ENCODE assay signal across 31 cellular contexts in the genomic region with DNA sequence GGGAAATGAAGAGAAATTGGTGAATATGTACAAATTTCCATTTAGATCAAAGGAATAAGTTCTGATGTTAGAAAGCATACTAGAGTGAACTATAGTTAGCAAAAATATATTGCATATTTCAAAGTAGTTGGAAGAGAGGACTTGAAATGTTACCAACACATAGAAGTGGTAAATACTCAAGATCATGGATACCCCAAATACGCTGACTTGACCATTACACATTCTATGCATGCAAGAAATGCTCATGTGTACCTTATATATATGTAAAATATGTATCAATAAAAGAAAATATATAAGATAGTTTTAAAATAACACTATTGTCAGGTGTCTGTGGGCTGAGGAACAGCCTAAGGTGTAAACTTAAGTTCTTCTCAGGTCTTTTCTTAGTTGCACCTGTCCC. TPM values are rescaled to one million over a fixed set of nuclear protein-coding genes. Genes with fewer than 3 reads are reported as not detected.
"Had no signal": no experiment of that assay in that cellular context is flagged by ENCODE, and none has a peak within 500 bp of the region (broad histone marks: within the 10 kb centered on the region; RNA-seq: fewer than 3 reads in every experiment).

No MANE protein-coding gene starts in this region.

- H3K4me3 Mint-ChIP-seq: activated CD4-positive, alpha-beta memory T cell treated with anti-CD3 and anti-CD28 coated beads, Interleukin-2, amount 10 ng/mL, durations not matched to agents 7 days and 5 days; activated CD4-positive, alpha-beta T cell treated with anti-CD3 and anti-CD28 coated beads, Interleukin-2, amount 10 ng/mL, durations not matched to agents 7 days and 5 days; activated naive CD4-positive, alpha-beta T cell treated with anti-CD3 and anti-CD28 coated beads, Interleukin-2, amount 50 U/mL, for 24 hours; activated naive CD8-positive, alpha-beta T cell treated with anti-CD3 and anti-CD28 coated beads for 36 hours; activated naive CD8-positive, alpha-beta T cell treated with anti-CD3 and anti-CD28 coated beads, Interleukin-2, amount 50 U/mL, for 24 hours; activated T-cell treated with anti-CD3 and anti-CD28 coated beads, Interleukin-2, amount 50 U/mL, for 24 hours; activated T-cell treated with anti-CD3 and anti-CD28 coated beads, Interleukin-2, amount 50 U/mL, for 72 hours; brain; WTC11 had no signal

- DNase-seq: activated CD4-positive, alpha-beta memory T cell treated with anti-CD3 and anti-CD28 coated beads, Interleukin-2, amount 10 ng/mL, durations not matched to agents 7 days and 5 days; activated CD4-positive, alpha-beta T cell treated with anti-CD3 and anti-CD28 coated beads for 1 hour; activated CD4-positive, alpha-beta T cell treated with anti-CD3 and anti-CD28 coated beads for 4 hours; activated CD4-positive, alpha-beta T cell treated with anti-CD3 and anti-CD28 coated beads, Interleukin-2, amount 10 ng/mL, durations not matched to agents 7 days and 5 days; activated CD4-positive, alpha-beta T cell treated with anti-CD3 and anti-CD28 coated beads, Interleukin-2, amount 50 U/mL, for 4 hours; activated CD8-positive, alpha-beta memory T cell treated with anti-CD3 and anti-CD28 coated beads, Interleukin-2, amount 50 U/mL, for 48 hours; activated effector memory CD4-positive, alpha-beta T cell treated with Interleukin-2 at 50 U/mL for 16 hours; activated gamma-delta T cell treated with Interleukin-2 at 50 U/mL for 16 hours; activated naive CD4-positive, alpha-beta T cell treated with Interleukin-2 at 50 U/mL for 16 hours; activated naive CD8-positive, alpha-beta T cell treated with anti-CD3 and anti-CD28 coated beads for 36 hours; activated naive CD8-positive, alpha-beta T cell treated with anti-CD3 and anti-CD28 coated beads, Interleukin-2, amount 50 U/mL, for 24 hours; activated T-cell treated with anti-CD3 and anti-CD28 coated beads for 4 hours; activated T-cell treated with anti-CD3 and anti-CD28 coated beads, Interleukin-2, amount 50 U/mL, for 24 hours; activated T-cell treated with anti-CD3 and anti-CD28 coated beads, Interleukin-2, amount 50 U/mL, for 72 hours; central memory CD4-positive, alpha-beta T cell; cerebellar nuclear complex; colonic mucosa; effector CD8-positive, alpha-beta T cell; esophagus squamous epithelium; foreskin melanocyte; heart right ventricle; T-helper 2 cell had no signal

- H3K4me3 ChIP-seq: ascending aorta, breast epithelium, cardiac muscle cell, colonic mucosa, esophagus squamous epithelium, gastroesophageal sphincter, heart right ventricle had no signal

- H3K4me1 Mint-ChIP-seq: activated CD4-positive, alpha-beta memory T cell treated with anti-CD3 and anti-CD28 coated beads, Interleukin-2, amount 10 ng/mL, durations not matched to agents 7 days and 5 days; activated CD4-positive, alpha-beta T cell treated with anti-CD3 and anti-CD28 coated beads, Interleukin-2, amount 10 ng/mL, durations not matched to agents 7 days and 5 days; activated naive CD4-positive, alpha-beta T cell treated with anti-CD3 and anti-CD28 coated beads, Interleukin-2, amount 50 U/mL, for 24 hours; activated naive CD8-positive, alpha-beta T cell treated with anti-CD3 and anti-CD28 coated beads for 36 hours; activated naive CD8-positive, alpha-beta T cell treated with anti-CD3 and anti-CD28 coated beads, Interleukin-2, amount 50 U/mL, for 24 hours; brain had no signal

- ATAC-seq: activated naive CD8-positive, alpha-beta T cell treated with anti-CD3 and anti-CD28 coated beads, Interleukin-2, amount 50 U/mL, for 24 hours; activated T-cell treated with anti-CD3 and anti-CD28 coated beads, Interleukin-2, amount 50 U/mL, for 72 hours; gastroesophageal sphincter; heart right ventricle; WTC11 had no signal

- H3K4me1 ChIP-seq: ascending aorta, breast epithelium, colonic mucosa, esophagus squamous epithelium, gastroesophageal sphincter, heart right ventricle had no signal

- H3K27ac Mint-ChIP-seq: activated CD4-positive, alpha-beta memory T cell treated with anti-CD3 and anti-CD28 coated beads, Interleukin-2, amount 10 ng/mL, durations not matched to agents 7 days and 5 days; activated CD4-positive, alpha-beta T cell treated with anti-CD3 and anti-CD28 coated beads, Interleukin-2, amount 10 ng/mL, durations not matched to agents 7 days and 5 days; activated naive CD4-positive, alpha-beta T cell treated with anti-CD3 and anti-CD28 coated beads, Interleukin-2, amount 50 U/mL, for 24 hours; activated naive CD8-positive, alpha-beta T cell treated with anti-CD3 and anti-CD28 coated beads for 36 hours; activated naive CD8-positive, alpha-beta T cell treated with anti-CD3 and anti-CD28 coated beads, Interleukin-2, amount 50 U/mL, for 24 hours; activated T-cell treated with anti-CD3 and anti-CD28 coated beads, Interleukin-2, amount 50 U/mL, for 24 hours; activated T-cell treated with anti-CD3 and anti-CD28 coated beads, Interleukin-2, amount 50 U/mL, for 72 hours; brain; WTC11 had no signal

- H3K27me3 Mint-ChIP-seq: activated CD4-positive, alpha-beta memory T cell treated with anti-CD3 and anti-CD28 coated beads, Interleukin-2, amount 10 ng/mL, durations not matched to agents 7 days and 5 days; activated CD4-positive, alpha-beta T cell treated with anti-CD3 and anti-CD28 coated beads, Interleukin-2, amount 10 ng/mL, durations not matched to agents 7 days and 5 days; activated naive CD4-positive, alpha-beta T cell treated with anti-CD3 and anti-CD28 coated beads, Interleukin-2, amount 50 U/mL, for 24 hours; activated naive CD8-positive, alpha-beta T cell treated with anti-CD3 and anti-CD28 coated beads for 36 hours; activated naive CD8-positive, alpha-beta T cell treated with anti-CD3 and anti-CD28 coated beads, Interleukin-2, amount 50 U/mL, for 24 hours; activated T-cell treated with anti-CD3 and anti-CD28 coated beads, Interleukin-2, amount 50 U/mL, for 24 hours; brain had no signal

- H3K27ac ChIP-seq: ascending aorta, breast epithelium, cardiac muscle cell, colonic mucosa, epithelial cell of prostate, esophagus squamous epithelium, gastroesophageal sphincter, heart right ventricle, VCaP had no signal

- H3K27me3 ChIP-seq: ascending aorta, breast epithelium, cardiac muscle cell, colonic mucosa, esophagus squamous epithelium, gastroesophageal sphincter, heart right ventricle had no signal

RNA-seq across cellular contexts. Expression of a gene that starts 14.6 kb away (rescaled TPM):
- total RNA-seq: ascending aorta had no signal
